In the genomic region with DNA sequence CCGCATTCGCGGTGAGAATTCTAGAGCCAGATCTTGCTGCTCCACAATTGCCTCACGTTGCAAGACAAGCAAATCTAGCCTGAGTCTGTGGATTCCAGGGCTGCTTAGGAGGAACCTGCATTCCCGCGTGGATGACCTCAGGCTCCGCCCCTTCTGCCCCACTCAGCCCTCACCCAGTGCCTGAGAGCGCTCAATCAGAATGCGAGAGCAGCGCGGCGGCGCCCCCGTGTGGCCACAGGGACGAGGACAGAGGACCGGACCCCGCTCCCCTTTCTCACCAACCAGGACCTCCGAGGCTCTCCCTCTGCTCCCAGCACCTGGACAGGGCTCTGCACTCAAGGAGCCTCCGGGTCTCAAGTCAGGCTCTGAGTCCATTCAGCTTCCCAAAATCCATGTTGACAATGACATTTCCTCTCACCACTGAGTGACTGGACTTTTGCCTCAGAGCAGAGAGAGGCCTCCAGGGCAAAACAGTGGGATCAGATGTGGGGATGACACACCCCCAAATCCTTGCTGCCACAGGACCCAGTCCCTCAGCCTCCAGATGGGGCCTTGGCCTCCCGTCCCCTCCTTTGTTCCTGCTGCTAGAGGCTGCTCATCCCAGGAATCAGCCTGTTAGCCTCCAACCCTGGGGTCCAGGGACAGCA, we compare ENCODE assay signal across 8 cellular contexts. TPM values are rescaled to one million over a fixed set of nuclear protein-coding genes. Genes with fewer than 3 reads are reported as not detected.
A peak's percentile ranks its signal among the peaks of the same experiment; 100 is the strongest.
DNase-seq lines count a peak whose midpoint lies in the region; ATAC-seq and TF ChIP-seq lines count a peak whose summit lies in the region.

No MANE protein-coding gene starts in this region.

- no peak for TF ChIP-seq EP300 in suprapubic skin (IDR thresholded peaks at IDR 0.05)

- 29% methylated on average over 10 of the region's 20 CpGs for WGBS in suprapubic skin

- H3K4me1 ChIP-seq in foreskin keratinocyte (peaks cover 4% of the 10 kb centered on the region), suprapubic skin (no peaks in the 10 kb centered on the region)

- POLR2A ChIA-PET in RWPE1 (lab: Yijun Ruan, JAX; ENCODE audit: low non-redundant PET): no interaction called here

- H3K27me3 ChIP-seq in foreskin keratinocyte (peaks cover 47% of the 10 kb centered on the region), suprapubic skin (peaks cover 37% of the 10 kb centered on the region)

- H3K4me3 ChIP-seq in suprapubic skin: no peak overlapping the region

- H3K36me3 ChIP-seq in suprapubic skin: no peaks in the 10 kb centered on the region

- CTCF ChIA-PET in RWPE1 (lab: Yijun Ruan, JAX): interaction anchor here (0.5 to 1.4 kb wide), 7 partner anchors 14 to 215 kb away, joined by 3 to 6 read pairs (median 3); no protein-coding TSS in a partner anchor

- DNase-seq in NCI-H524 (lab: John Stamatoyannopoulos, UW) (peak; percentile 45 to 70), NCI-H524 treated with DMSO at 0.1 percent for 48 hours (lab: John Stamatoyannopoulos, UW) (no peak), KBM-7 (peak; percentile 80), RWPE1 (ENCODE audit: low spot score) (peak; percentile 73), foreskin keratinocyte (peak in 1 of 2 donors; percentile 23), non-pigmented ciliary epithelial cell (ENCODE audit: low read depth) (peak; percentile 13), suprapubic skin (ENCODE audit: low spot score in 2 of 2) (peak; percentile 84 to 87)
- DNase-seq in activated T-helper 9 cell treated with anti-CD3 and anti-CD28 coated beads, Interleukin-2, amount 50 U/mL, for 16 hours (ENCODE audit: low read depth): peak; percentile 79

- TF ChIP-seq POLR2A in suprapubic skin (IDR thresholded peaks at IDR 0.05): no peak

- in situ Hi-C loops in KBM-7 (cut with MboI; ENCODE audit: low pct_unique_long_range_greater_than_20kb, low sequenced_read_pairs): no loop called here

- H3K9me3 ChIP-seq in suprapubic skin: no peaks in the 10 kb centered on the region

- no peak overlapping the region for H3K27ac ChIP-seq in RWPE1
- no peak overlapping the region for H3K27ac ChIP-seq in foreskin keratinocyte
- H3K27ac ChIP-seq in suprapubic skin: no peak overlapping the region

- TF ChIP-seq CTCF in RWPE1 (conservative IDR thresholded peaks at IDR 0.05; ENCODE audit: low read depth) (peak; percentile 82), foreskin keratinocyte (conservative IDR thresholded peaks at IDR 0.05) (peak; percentile 80), suprapubic skin (IDR thresholded peaks at IDR 0.05) (peak; percentile 64 to 78)

- ATAC-seq in foreskin keratinocyte: peak; percentile 78

RNA-seq across cellular contexts. Expression of a gene that starts 52.0 kb away (rescaled TPM):
- total RNA-seq in foreskin keratinocyte (58.5 and 60.8 TPM in 2 replicates), suprapubic skin (100 to 1,000 TPM in 1 of 4 donors, 10 to 100 TPM in 3; 71.4 to 106 (median 91.1) TPM)
- 102 and 105 TPM in 2 replicates for polyA plus RNA-seq in foreskin keratinocyte
